Comparison of ENCODE assay signal across 1 cellular context in the genomic region with DNA sequence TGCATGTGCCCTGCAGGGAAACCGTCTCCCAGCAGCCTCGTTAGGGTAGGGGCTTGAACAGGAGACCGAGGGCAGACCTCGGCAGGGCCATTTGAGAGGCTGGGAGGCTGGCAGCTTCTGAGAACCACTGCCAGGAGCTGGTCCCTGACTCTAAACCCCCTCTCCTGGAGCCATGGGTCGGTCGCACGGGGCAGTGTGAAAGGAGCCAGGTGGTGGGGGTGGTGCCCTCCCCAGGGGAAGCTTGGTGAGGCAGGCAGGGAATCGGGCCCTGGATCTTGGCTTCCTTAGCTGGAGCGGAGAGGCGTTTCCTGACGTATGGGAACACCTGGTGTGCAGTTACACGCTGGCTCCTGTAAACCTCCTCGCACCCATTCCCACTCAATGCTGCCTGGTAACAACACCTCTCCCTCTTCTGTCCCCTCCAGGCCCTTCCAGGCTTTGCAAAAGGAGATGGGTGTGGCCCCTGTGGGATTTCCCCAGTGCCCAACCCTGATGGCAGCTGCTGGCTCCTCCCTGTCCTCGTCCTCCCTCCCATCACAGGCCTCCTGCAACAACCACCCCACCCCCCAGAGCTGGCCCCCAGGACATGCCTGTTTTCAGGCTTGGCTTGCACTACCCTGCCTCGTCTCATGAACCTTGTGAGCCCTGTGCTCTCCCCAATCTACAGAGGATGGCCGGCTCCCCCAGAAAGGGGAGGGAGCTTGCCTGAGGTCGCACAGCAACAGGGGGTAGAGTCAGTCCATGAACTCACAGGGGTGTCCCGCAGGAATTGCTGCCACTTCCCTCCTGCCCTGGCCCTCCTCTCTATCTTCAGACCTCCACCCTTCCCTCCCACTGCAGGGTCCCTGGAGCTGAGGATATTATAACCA.
TF ChIP-seq lines count a peak whose summit lies in the region.

No MANE protein-coding gene starts in this region.

TF ChIP-seq in H1, 55 proteins besides CTCF, POLR2A, EP300 and RAD21:
- TF ChIP-seq SP1 (IDR thresholded peaks at IDR 0.05; ENCODE audit: low read depth, low read length) (no peak), BRCA1 (IDR thresholded peaks at IDR 0.05; ENCODE audit: low read depth, low read length) (no peak), CHD2 (IDR thresholded peaks at IDR 0.05; ENCODE audit: low read length) (no peak), SRF (IDR thresholded peaks at IDR 0.05; ENCODE audit: low read depth, low read length) (no peak), CBX8 (IDR thresholded peaks at IDR 0.05; ENCODE audit: borderline replicate concordance, low read depth, low read length) (no peak), HDAC2 (IDR thresholded peaks at IDR 0.05; ENCODE audit: borderline replicate concordance in 1 of 2, low read depth in 2 of 2, low read length in 2 of 2) (no peak), GTF2F1 (IDR thresholded peaks at IDR 0.05; ENCODE audit: borderline replicate concordance, low read depth, low read length) (no peak), TBP (IDR thresholded peaks at IDR 0.05; ENCODE audit: low read depth, low read length) (no peak), NRF1 (IDR thresholded peaks at IDR 0.05; ENCODE audit: low read depth, low read length) (no peak), TAF1 (IDR thresholded peaks at IDR 0.05; ENCODE audit: low read depth, low read length) (no peak), JUN (IDR thresholded peaks at IDR 0.05; ENCODE audit: low read depth, low read length) (no peak)
